Comparison of ENCODE assay signal across 14 cellular contexts in genomic region chr16:74053310-74053709, GRCh38.
"Had no signal": no experiment of that assay in that cellular context is flagged by ENCODE, and none has a peak within 500 bp of the region (broad histone marks: within the 10 kb centered on the region; RNA-seq: fewer than 3 reads in every experiment).

No MANE protein-coding gene starts in this region.

- H3K36me3 ChIP-seq: left lung, lower lobe of right lung, sigmoid colon had no signal

- H3K4me1 Mint-ChIP-seq: immature natural killer cell, memory B cell, natural killer cell, neural crest cell had no signal

- H3K27ac Mint-ChIP-seq: immature natural killer cell, memory B cell, mesothelial cell of epicardium, natural killer cell, type B pancreatic cell had no signal

- H3K9me3 ChIP-seq: lower lobe of right lung, sigmoid colon had no signal

- H3K36me3 Mint-ChIP-seq: immature natural killer cell, memory B cell, mesothelial cell of epicardium, natural killer cell, type B pancreatic cell had no signal

- H3K9me3 Mint-ChIP-seq: natural killer cell had no signal

- H3K27me3 ChIP-seq: left lung, sigmoid colon had no signal

- DNase-seq: effector memory CD4-positive, alpha-beta T cell; immature natural killer cell; left lung; lower lobe of right lung; natural killer cell; posterior cingulate gyrus; sigmoid colon; stimulated activated naive CD4-positive, alpha-beta T cell treated with Interleukin-2 at 50 U/mL for 16 hours had no signal

- H3K27ac ChIP-seq: left lung, lower lobe of right lung, sigmoid colon, skin epidermis had no signal

- ATAC-seq: esophagus mucosa, left lung, lower lobe of right lung, natural killer cell had no signal

- H3K27me3 Mint-ChIP-seq: type B pancreatic cell had no signal

- H3K4me3 Mint-ChIP-seq: immature natural killer cell, memory B cell, mesothelial cell of epicardium, natural killer cell, neural crest cell, type B pancreatic cell had no signal

- H3K4me3 ChIP-seq: left lung, lower lobe of right lung, sigmoid colon, skin epidermis had no signal

- H3K4me1 ChIP-seq: left lung, lower lobe of right lung, sigmoid colon had no signal
